ENCODE assay signal across 9 cellular contexts in the genomic region with DNA sequence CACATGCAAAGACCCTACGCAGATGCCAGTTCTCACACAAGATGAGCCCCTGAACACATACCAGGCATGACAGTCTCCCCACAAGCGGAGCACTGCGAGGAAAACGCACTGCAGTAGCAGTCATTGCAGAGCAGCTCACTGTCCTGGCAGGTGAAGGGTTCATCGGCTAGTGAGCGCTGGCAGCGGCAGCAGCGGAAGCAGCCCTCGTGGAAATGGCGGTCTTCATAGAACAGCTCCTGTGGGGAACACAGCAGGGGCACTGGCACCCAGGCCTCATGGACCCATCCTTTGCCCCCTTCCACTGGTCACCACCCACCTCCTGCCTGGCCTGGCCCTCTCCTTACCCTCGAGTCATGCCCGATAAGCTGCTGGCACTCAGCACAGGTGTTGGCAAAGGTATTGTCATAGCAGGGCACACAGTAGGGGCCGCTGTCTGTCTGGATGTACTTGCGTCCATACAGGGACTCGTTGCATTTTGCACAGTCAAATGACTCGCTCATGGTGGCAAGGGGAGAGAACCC. TPM values are rescaled to one million over a fixed set of nuclear protein-coding genes. Genes with fewer than 3 reads are reported as not detected.
DNase-seq lines count a peak whose midpoint lies in the region; ATAC-seq and TF ChIP-seq lines count a peak whose summit lies in the region.
"Had no signal": no experiment of that assay in that cellular context is flagged by ENCODE, and none has a peak within 500 bp of the region (broad histone marks: within the 10 kb centered on the region; RNA-seq: fewer than 3 reads in every experiment).

No MANE protein-coding gene starts in this region.

- no peaks in the 10 kb centered on the region for H3K9me3 ChIP-seq in SJSA1 (replicated peaks)

- H3K27ac ChIP-seq in SJSA1 (peak overlapping the region; percentile 94), rectal smooth muscle tissue (ENCODE audit: low read depth, low read length) (peak overlapping the region; percentile 93)

- no peak for TF ChIP-seq CTCF in Calu3 (IDR thresholded peaks at IDR 0.05; ENCODE audit: unreplicated experiment)
- TF ChIP-seq CTCF in fibroblast of pulmonary artery (IDR thresholded peaks at IDR 0.05; ENCODE audit: low read length, missing control alignments): no peak

- no peak overlapping the region for H3K4me3 ChIP-seq in SJSA1
- peak overlapping the region; percentile 27 for H3K4me3 ChIP-seq in fibroblast of pulmonary artery (replicated peaks; ENCODE audit: low read depth, low read length)
- peak overlapping the region; percentile 4 for H3K4me3 ChIP-seq in rectal smooth muscle tissue (ENCODE audit: low read length)

- H3K27me3 Mint-ChIP-seq in Calu3 (ENCODE audit: unreplicated experiment): no peaks in the 10 kb centered on the region

- peaks cover 78% of the 10 kb centered on the region for H3K4me1 ChIP-seq in SJSA1 (replicated peaks)
- H3K4me1 ChIP-seq in rectal smooth muscle tissue (ENCODE audit: control insufficient read depth, insufficient read depth, low read length): peaks cover 54% of the 10 kb centered on the region

- DNase-seq in Calu3 (peak; percentile 35), SJSA1 (ENCODE audit: low read depth in 1 of 2, low spot score in 2 of 2) (no peak), fibroblast of pulmonary artery (ENCODE audit: low read depth) (no peak), NCI-H345 (lab: John Stamatoyannopoulos, UW) (no peak), kidney glomerular epithelial cell (lab: John Stamatoyannopoulos, UW) (no peak), HCEC 1CT (no peak)
- DNase-seq: NCI-H1436 had no signal

- peaks cover 42% of the 10 kb centered on the region for H3K36me3 Mint-ChIP-seq in Calu3 (ENCODE audit: insufficient read depth, unreplicated experiment)

- H3K27me3 ChIP-seq in SJSA1 (replicated peaks) (no peaks in the 10 kb centered on the region), rectal smooth muscle tissue (ENCODE audit: control insufficient read depth, insufficient read depth, low read length) (no peaks in the 10 kb centered on the region)

- no peak overlapping the region for H3K9ac ChIP-seq in rectal smooth muscle tissue (ENCODE audit: low read length)

- intact Hi-C loops in Calu3 (cut with micrococcal nuclease; ENCODE audit: unreplicated experiment): no loop called here

- no peak for ATAC-seq in GM21360 (IDR thresholded peaks at IDR 0.05; ENCODE audit: unreplicated experiment)

- no peaks in the 10 kb centered on the region for H3K9me3 Mint-ChIP-seq in Calu3 (ENCODE audit: low read depth, unreplicated experiment)

- H3K36me3 ChIP-seq in SJSA1 (peaks cover 64% of the 10 kb centered on the region), rectal smooth muscle tissue (ENCODE audit: control insufficient read depth, insufficient read depth, low read length) (peaks cover 3% of the 10 kb centered on the region)

- peak overlapping the region; percentile 89 for H3K27ac Mint-ChIP-seq in Calu3 (ENCODE audit: unreplicated experiment)

- CTCF ChIA-PET in Calu3 (lab: Charles Lee): interaction anchor here (1.4 kb wide), 1 partner anchor 10 kb away, joined by 3 read pairs; no protein-coding TSS in a partner anchor

- peaks cover 45% of the 10 kb centered on the region for H3K4me1 Mint-ChIP-seq in Calu3 (ENCODE audit: low read depth, unreplicated experiment)

- peak overlapping the region; percentile 10 for H3K4me3 Mint-ChIP-seq in Calu3 (ENCODE audit: low read depth, unreplicated experiment)

- BruUV-seq in Calu3 (replicated peaks; lab: Mats Ljungman, UMichigan): no TSS peak

RNA-seq across cellular contexts. Expression of a gene that starts 6.3 kb away (rescaled TPM):
- 16.9 and 20.4 TPM in 2 replicates for total RNA-seq in Calu3 (2022)
- total RNA-seq in SJSA1 (2014; rRNA removed; shearing (Covaris generic)): 26.3 and 42.0 TPM in 2 replicates

RNA-seq across cellular contexts. Expression of a gene that starts 9.2 kb away (rescaled TPM):
- total RNA-seq in Calu3 (2022): 75.3 and 91.7 TPM in 2 replicates
- total RNA-seq in SJSA1 (2014; rRNA removed; shearing (Covaris generic)): 160 and 229 TPM in 2 replicates

RNA-seq across cellular contexts. Expression of a gene that starts 13.6 kb away (rescaled TPM):
- total RNA-seq in Calu3 (2022): 38.5 and 43.0 TPM in 2 replicates
- total RNA-seq in SJSA1 (2014; rRNA removed; shearing (Covaris generic)): 84.6 and 124 TPM in 2 replicates

RNA-seq across cellular contexts. Expression of a gene that starts 47.6 kb away (rescaled TPM):
- total RNA-seq in Calu3 (2022): not detected in 2 replicates
- total RNA-seq in SJSA1 (2014; rRNA removed; shearing (Covaris generic)): 0.26 TPM in 1 of 2 replicates, not detected in the other

RNA-seq across cellular contexts. Expression of a gene that starts 52.1 kb away (rescaled TPM):
- 18.0 and 21.5 TPM in 2 replicates for total RNA-seq in Calu3 (2022)
- total RNA-seq in SJSA1 (2014; rRNA removed; shearing (Covaris generic)): 10.9 and 18.7 TPM in 2 replicates
